In genomic region chr17:57009737-57010445, GRCh38 we compare ENCODE assay signal across 8 cellular contexts. TPM values are rescaled to one million over a fixed set of nuclear protein-coding genes. Genes with fewer than 3 reads are reported as not detected.
DNase-seq lines count a peak whose midpoint lies in the region; ATAC-seq and TF ChIP-seq lines count a peak whose summit lies in the region.

No MANE protein-coding gene starts in this region.

- peaks cover 0 to 5% (median 0%) of the 10 kb centered on the region in 11 experiments; a peak in 2 of 22 replicates for H3K9me3 ChIP-seq in BLaER1 treated with 17β-estradiol and CSF1 and Interleukin-3, amounts not matched to agents 10 nM and 100 nM (replicated peaks in 1 of 11)
- H3K9me3 ChIP-seq in cardiac muscle cell (ENCODE audit: low read depth) = no peaks in the 10 kb centered on the region

- H3K4me1 Mint-ChIP-seq in activated naive CD4-positive, alpha-beta T cell treated with anti-CD3 and anti-CD28 coated beads for 36 hours (ENCODE audit: low read depth) = peaks cover 6% of the 10 kb centered on the region

- peak overlapping the region; percentile 1 for H3K4me3 Mint-ChIP-seq in activated naive CD4-positive, alpha-beta T cell treated with anti-CD3 and anti-CD28 coated beads for 36 hours

- no peak overlapping the region for H3K27ac Mint-ChIP-seq in activated naive CD4-positive, alpha-beta T cell treated with anti-CD3 and anti-CD28 coated beads for 36 hours

- DNase-seq in LNCaP clone FGC (ENCODE audit: low read depth) (no peak), SHP77 (lab: John Stamatoyannopoulos, UW) (peak; percentile 53 to 62), cardiac muscle cell (ENCODE audit: low read depth in 1 of 2, low spot score in 1 of 2) (peak; percentile 46 to 47), renal cortical epithelial cell (ENCODE audit: low read depth) (peak; percentile 62)
- DNase-seq in activated naive CD4-positive, alpha-beta T cell treated with anti-CD3 and anti-CD28 coated beads for 36 hours = peak; percentile 80

- CTCF ChIA-PET in activated naive CD4-positive, alpha-beta T cell treated with anti-CD3 and anti-CD28 coated beads for 36 hours (lab: Charles Lee) = interaction anchor here (0.5 to 1.2 kb wide), 9 partner anchors 9 to 532 kb away, joined by 3 to 8 read pairs (median 3); no protein-coding TSS in a partner anchor

- no peak overlapping the region for H3K9ac ChIP-seq in BLaER1 treated with 17β-estradiol and CSF1 and Interleukin-3, amounts not matched to agents 10 nM and 100 nM

- peak; percentile 58 for ATAC-seq in GM19372 (IDR thresholded peaks at IDR 0.05; ENCODE audit: low read depth, unreplicated experiment)
- no peak for ATAC-seq in HG02763 (IDR thresholded peaks at IDR 0.05; ENCODE audit: unreplicated experiment)

- no peaks in the 10 kb centered on the region for H3K36me3 Mint-ChIP-seq in activated naive CD4-positive, alpha-beta T cell treated with anti-CD3 and anti-CD28 coated beads for 36 hours (ENCODE audit: low read depth)

- peak overlapping the region in 2 of 11 experiments; percentile 25 to 34; a peak in 2 of 22 replicates for H3K27ac ChIP-seq in BLaER1 treated with 17β-estradiol and CSF1 and Interleukin-3, amounts not matched to agents 10 nM and 100 nM
- no peak overlapping the region for H3K27ac ChIP-seq in cardiac muscle cell

- H3K27me3 ChIP-seq in BLaER1 treated with 17β-estradiol and CSF1 and Interleukin-3, amounts not matched to agents 10 nM and 100 nM = no peaks in the 10 kb centered on the region
- H3K27me3 ChIP-seq in cardiac muscle cell = no peaks in the 10 kb centered on the region

- H3K27me3 Mint-ChIP-seq in activated naive CD4-positive, alpha-beta T cell treated with anti-CD3 and anti-CD28 coated beads for 36 hours (ENCODE audit: low read depth) = no peaks in the 10 kb centered on the region

- intact Hi-C loops in activated naive CD4-positive, alpha-beta T cell treated with anti-CD3 and anti-CD28 coated beads for 36 hours (cut with micrococcal nuclease) = loop anchor here (1.0 kb wide), 1 partner anchor 191 kb away; no protein-coding TSS in a partner anchor

- H3K4me1 ChIP-seq in BLaER1 treated with 17β-estradiol and CSF1 and Interleukin-3, amounts not matched to agents 10 nM and 100 nM = peaks cover 15 to 71% (median 38%) of the 10 kb centered on the region in 10 experiments
- no peaks in the 10 kb centered on the region for H3K4me1 ChIP-seq in cardiac muscle cell (ENCODE audit: low read depth)

- peak overlapping the region; percentile 1 to 75 (median 57); a peak in 21 of 22 replicates for H3K4me2 ChIP-seq in BLaER1 treated with 17β-estradiol and CSF1 and Interleukin-3, amounts not matched to agents 10 nM and 100 nM

- H4K20me1 ChIP-seq in BLaER1 treated with 17β-estradiol and CSF1 and Interleukin-3, amounts not matched to agents 10 nM and 100 nM = no peaks in the 10 kb centered on the region; a peak in 2 of 22 replicates

- no peak overlapping the region for H3K4me3 ChIP-seq in BLaER1 treated with 17β-estradiol and CSF1 and Interleukin-3, amounts not matched to agents 10 nM and 100 nM
- H3K4me3 ChIP-seq in LNCaP clone FGC (ENCODE audit: low read depth, low read length) (no peak overlapping the region), cardiac muscle cell (no peak overlapping the region)

- peaks cover 7 to 19% (median 10%) of the 10 kb centered on the region in 11 experiments; a peak in 15 of 22 replicates for H3K36me3 ChIP-seq in BLaER1 treated with 17β-estradiol and CSF1 and Interleukin-3, amounts not matched to agents 10 nM and 100 nM
- no peaks in the 10 kb centered on the region for H3K36me3 ChIP-seq in cardiac muscle cell

- H3K9me3 Mint-ChIP-seq in activated naive CD4-positive, alpha-beta T cell treated with anti-CD3 and anti-CD28 coated beads for 36 hours = no peaks in the 10 kb centered on the region

- TF ChIP-seq CTCF in LNCaP clone FGC (IDR thresholded peaks at IDR 0.05; ENCODE audit: control insufficient read depth, extremely low read depth, insufficient read depth) (peak; percentile 75), cardiac muscle cell (IDR thresholded peaks at IDR 0.05; ENCODE audit: low read depth, low read length) (peak; percentile 79)

RNA-seq across cellular contexts. Expression of gene SCPEP1, which starts 32.0 kb away (rescaled TPM):
- total RNA-seq in activated naive CD4-positive, alpha-beta T cell treated with anti-CD3 and anti-CD28 coated beads for 36 hours = 10 to 100 TPM; 11.7 to 15.3 TPM
- total RNA-seq in cardiac muscle cell (25.9 and 41.9 TPM in 2 replicates), renal cortical epithelial cell (14.6 and 21.6 TPM in 2 replicates)
- polyA plus RNA-seq in cardiac muscle cell = 40.2 and 50.5 TPM in 2 replicates

RNA-seq across cellular contexts. Expression of gene COIL, which starts 49.0 kb away (rescaled TPM):
- 10 to 100 TPM; 16.9 to 18.2 TPM for total RNA-seq in activated naive CD4-positive, alpha-beta T cell treated with anti-CD3 and anti-CD28 coated beads for 36 hours
- 17.2 and 19.9 TPM in 2 replicates for total RNA-seq in cardiac muscle cell
- polyA plus RNA-seq in cardiac muscle cell = 16.3 and 23.3 TPM in 2 replicates
- 14.8 and 15.9 TPM in 2 replicates for total RNA-seq in renal cortical epithelial cell
